Comparison of ENCODE assay signal across 34 cellular contexts in genomic region chr12:25521625-25522256, GRCh38. TPM values are rescaled to one million over a fixed set of nuclear protein-coding genes. Genes with fewer than 3 reads are reported as not detected.
"Had no signal": no experiment of that assay in that cellular context is flagged by ENCODE, and none has a peak within 500 bp of the region (broad histone marks: within the 10 kb centered on the region; RNA-seq: fewer than 3 reads in every experiment).

No MANE protein-coding gene starts in this region.

- H3K9ac ChIP-seq: parathyroid adenoma had no signal

- H3K4me2 ChIP-seq: smooth muscle cell had no signal

- H3K27ac ChIP-seq: neutrophil, ovary, parathyroid adenoma, psoas muscle, skin epidermis, spleen, stomach, thoracic aorta, thyroid gland, tibial nerve, upper lobe of left lung, vagina had no signal

- DNase-seq: naive thymus-derived CD8-positive, alpha-beta T cell; nephron progenitor cell; nucleus accumbens; ovary; posterior cingulate gyrus; psoas muscle; right cardiac atrium; spleen; stimulated activated CD4-positive, alpha-beta T cell treated with anti-CD3 and anti-CD28 coated beads, Interleukin-12 subunit alpha, Interleukin-12 subunit beta, amount 100 ng/mL, for 4 hours; stimulated activated CD4-positive, alpha-beta T cell treated with anti-CD3 and anti-CD28 coated beads, Interleukin-1b, Interleukin-23, amount 100 ng/mL, for 48 hours; stimulated activated CD4-positive, alpha-beta T cell treated with anti-CD3 and anti-CD28 coated beads, Interleukin-4, amount 100 ng/mL, for 1 hour; stimulated activated naive B cell treated with anti-CD40 and anti-IgM and Interleukin-4, amounts not matched to agents 10 μg/mL and 1 μg/mL and 100 μg/mL, for 72 hours; stimulated activated naive CD4-positive, alpha-beta T cell treated with Interleukin-2 at 50 U/mL for 16 hours; stomach; thyroid gland; trophoblast cell; upper lobe of left lung had no signal

- FAIRE-seq: urothelium cell line had no signal

- H2AFZ ChIP-seq: parathyroid adenoma had no signal

- H3K4me3 ChIP-seq: ovary, psoas muscle, skin epidermis, smooth muscle cell, spleen, stomach, thoracic aorta, thyroid gland, tibial nerve, upper lobe of left lung, vagina had no signal

- H3K36me3 ChIP-seq: neutrophil, ovary, spleen, stomach, thoracic aorta, thyroid gland, tibial nerve, upper lobe of left lung, vagina had no signal

- H3K4me1 ChIP-seq: parathyroid adenoma, psoas muscle, spleen, stomach, tibial nerve, upper lobe of left lung, vagina had no signal

- H3K27me3 ChIP-seq: neutrophil, ovary, spleen, stomach, thyroid gland, tibial nerve, upper lobe of left lung, vagina had no signal

- H3K79me2 ChIP-seq: parathyroid adenoma had no signal

- ATAC-seq: naive thymus-derived CD8-positive, alpha-beta T cell; natural killer cell treated with Interleukin-12 subunit alpha and Interleukin-12 subunit beta and Interleukin-15 and Interleukin-18, amount 100 ng/mL, for 72 hours; psoas muscle; right cardiac atrium; sciatic nerve; stimulated activated effector memory CD8-positive, alpha-beta T cell treated with anti-CD3 and anti-CD28 coated beads, Interleukin-12 subunit alpha, Interleukin-12 subunit beta, amount 100 ng/mL, for 72 hours; stimulated activated naive B cell treated with anti-CD40 and anti-IgM and Interleukin-4, amounts not matched to agents 10 μg/mL and 1 μg/mL and 100 μg/mL, for 72 hours had no signal

- H3K9me3 ChIP-seq: neutrophil, ovary, psoas muscle, spleen, stomach, thoracic aorta, thyroid gland, tibial nerve, upper lobe of left lung, vagina had no signal

RNA-seq across cellular contexts. Expression of gene LMNTD1, which starts 31.3 kb away (rescaled TPM):
- total RNA-seq: naive thymus-derived CD8-positive, alpha-beta T cell; natural killer cell treated with Interleukin-12 subunit alpha and Interleukin-12 subunit beta and Interleukin-15 and Interleukin-18, amount 100 ng/mL, for 72 hours; neural crest cell; osteoblast; progenitor cell of endocrine pancreas; psoas muscle; renal cortical epithelial cell; sciatic nerve; smooth muscle cell; spleen; stomach; subcutaneous adipose tissue; thoracic aorta; tibial nerve; ureter; vagina had no signal
- polyA plus RNA-seq: naive thymus-derived CD8-positive, alpha-beta T cell; ovary; psoas muscle; right cardiac atrium; smooth muscle cell; stomach had no signal
